ENCODE assay signal across 11 cellular contexts in the genomic region with DNA sequence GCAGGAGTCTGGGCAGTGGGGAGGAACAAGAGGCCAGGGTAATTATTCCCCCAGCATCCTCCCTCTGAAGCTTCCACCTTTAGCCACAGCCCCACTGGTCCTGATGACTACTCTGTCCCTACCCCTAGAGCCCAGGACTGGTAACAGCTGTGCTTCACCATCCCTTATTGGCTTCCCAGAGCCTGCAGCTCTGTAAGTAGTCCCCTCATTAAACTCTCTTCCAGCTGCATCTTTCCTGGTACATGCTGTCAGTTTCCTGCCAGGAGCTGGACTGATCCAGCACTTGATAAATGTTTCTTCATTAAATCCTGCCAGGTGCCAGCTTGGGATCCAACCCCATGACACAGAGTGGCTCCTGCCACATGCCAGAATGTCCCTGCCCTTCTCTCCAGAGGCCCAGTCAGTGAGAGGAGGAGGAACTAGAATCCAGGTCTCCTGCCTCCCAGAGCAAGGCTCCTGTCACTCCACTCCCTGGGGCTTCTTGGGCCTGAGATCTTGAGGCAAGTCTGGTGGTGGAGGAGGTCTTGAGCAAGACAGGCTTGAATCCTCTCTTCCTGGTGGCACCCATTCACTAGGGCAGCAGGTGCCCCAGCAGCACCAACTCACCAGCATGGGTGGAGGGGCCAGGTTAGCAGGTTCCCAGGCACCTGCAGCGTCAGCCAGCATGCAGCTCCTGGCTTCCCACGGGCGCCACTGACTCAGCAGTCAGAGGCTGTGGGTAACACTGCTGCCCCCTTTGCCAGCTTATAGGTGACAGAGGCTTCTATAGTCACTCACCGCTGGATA. TPM values are rescaled to one million over a fixed set of nuclear protein-coding genes. Genes with fewer than 3 reads are reported as not detected.
A peak's percentile ranks its signal among the peaks of the same experiment; 100 is the strongest.
DNase-seq lines count a peak whose midpoint lies in the region; ATAC-seq and TF ChIP-seq lines count a peak whose summit lies in the region.
"Had no signal": no experiment of that assay in that cellular context is flagged by ENCODE, and none has a peak within 500 bp of the region (broad histone marks: within the 10 kb centered on the region; RNA-seq: fewer than 3 reads in every experiment).

No MANE protein-coding gene starts in this region.

- no peak overlapping the region for H3K27ac ChIP-seq in GM23338 (ENCODE audit: low read depth)

- intact Hi-C loops in activated CD4-positive, alpha-beta memory T cell treated with anti-CD3 and anti-CD28 coated beads for 36 hours (cut with micrococcal nuclease): loop anchor here (2.0 kb wide), 1 partner anchor 37 kb away; no protein-coding TSS in a partner anchor
- intact Hi-C loops in lower leg skin (cut with DNase I; ENCODE audit: low total_unique reads): loop anchor here (2.0 to 5.0 kb wide), 2 partner anchors 37 to 122 kb away; no protein-coding TSS in a partner anchor

- POLR2A ChIA-PET in activated CD4-positive, alpha-beta memory T cell treated with anti-CD3 and anti-CD28 coated beads for 36 hours (lab: Charles Lee): interaction anchor here (0.6 to 1.6 kb wide), 2 partner anchors 150 to 870 kb away, joined by 3 read pairs; no protein-coding TSS in a partner anchor

- H3K4me1 Mint-ChIP-seq in GM23338: peaks cover 11% of the 10 kb centered on the region
- H3K4me1 Mint-ChIP-seq in activated CD4-positive, alpha-beta memory T cell treated with anti-CD3 and anti-CD28 coated beads for 36 hours (ENCODE audit: low read depth): no peaks in the 10 kb centered on the region

- no peaks in the 10 kb centered on the region; the same call in 1 of the 2 replicates for H4K20me1 ChIP-seq in GM23338 (replicated peaks; ENCODE audit: insufficient read depth)

- H3K9me3 Mint-ChIP-seq in GM23338: no peaks in the 10 kb centered on the region
- no peaks in the 10 kb centered on the region for H3K9me3 Mint-ChIP-seq in activated CD4-positive, alpha-beta memory T cell treated with anti-CD3 and anti-CD28 coated beads for 36 hours

- H3K27ac Mint-ChIP-seq in GM23338: peak overlapping the region; percentile 89
- H3K27ac Mint-ChIP-seq in activated CD4-positive, alpha-beta memory T cell treated with anti-CD3 and anti-CD28 coated beads for 36 hours: no peak overlapping the region

- no peaks in the 10 kb centered on the region for H3K27me3 ChIP-seq in GM23338 (ENCODE audit: insufficient read depth)

- H3K4me3 Mint-ChIP-seq in GM23338: no peak overlapping the region
- no peak overlapping the region for H3K4me3 Mint-ChIP-seq in activated CD4-positive, alpha-beta memory T cell treated with anti-CD3 and anti-CD28 coated beads for 36 hours

- no peak for TF ChIP-seq CTCF in GM23338 (conservative IDR thresholded peaks at IDR 0.05; ENCODE audit: low read depth in 2 of 2)
- no peak for TF ChIP-seq CTCF in lower leg skin (IDR thresholded peaks at IDR 0.05)

- H3K9me2 ChIP-seq in GM23338 (ENCODE audit: insufficient read depth): no peaks in the 10 kb centered on the region

- DNase-seq in GM23338 (ENCODE audit: low spot score) (peak; percentile 35), lower leg skin (ENCODE audit: low spot score in 2 of 2) (peak; percentile 19 to 70), NCI-H1048 (lab: John Stamatoyannopoulos, UW) (no peak)
- DNase-seq in activated CD4-positive, alpha-beta memory T cell treated with anti-CD3 and anti-CD28 coated beads for 36 hours: peak; percentile 5
- DNase-seq: activated CD4-positive, CD25-positive, alpha-beta regulatory T cell; DMS153; Kasumi-1; mesendoderm; stimulated activated CD4-positive, alpha-beta T cell treated with anti-CD3 and anti-CD28 coated beads, Interleukin-15, amount 100 ng/mL, for 24 hours had no signal

- peaks cover 43% of the 10 kb centered on the region for H3K36me3 Mint-ChIP-seq in GM23338 (ENCODE audit: low read depth)
- H3K36me3 Mint-ChIP-seq in activated CD4-positive, alpha-beta memory T cell treated with anti-CD3 and anti-CD28 coated beads for 36 hours: no peaks in the 10 kb centered on the region

- 42 to 51% methylated on average over 4 of the region's 4 CpGs for WGBS in lower leg skin, 2 donors

- no peak overlapping the region for H2AFZ ChIP-seq in GM23338

- no peak overlapping the region for H3K4me2 ChIP-seq in GM23338

- no peaks in the 10 kb centered on the region; the same call in 1 of the 2 replicates for H3F3A ChIP-seq in GM23338 (replicated peaks; ENCODE audit: low read depth)

- no peak overlapping the region for H3K4me3 ChIP-seq in GM23338
- H3K4me3 ChIP-seq in lower leg skin (ENCODE audit: low read depth, poor library complexity, severe bottlenecking): no peak overlapping the region

- H3K79me2 ChIP-seq in GM23338 (replicated peaks; ENCODE audit: insufficient read depth): no peaks in the 10 kb centered on the region

- CTCF ChIA-PET in activated CD4-positive, alpha-beta memory T cell treated with anti-CD3 and anti-CD28 coated beads for 36 hours (lab: Charles Lee): interaction anchor here (0.9 to 8.0 kb wide), 21 partner anchors 8 to 286 kb away, joined by 3 to 290 read pairs (median 6); a partner anchor contains a TSS

- peak; percentile 54 for ATAC-seq in GM23338
- ATAC-seq in GM21447 (IDR thresholded peaks at IDR 0.05; ENCODE audit: unreplicated experiment): no peak
- no peak for ATAC-seq in HG03520 (IDR thresholded peaks at IDR 0.05; ENCODE audit: unreplicated experiment)

- peaks cover 7% of the 10 kb centered on the region for H3K27me3 Mint-ChIP-seq in GM23338 (ENCODE audit: insufficient read depth, low read depth, poor library complexity)
- peaks cover 1% of the 10 kb centered on the region for H3K27me3 Mint-ChIP-seq in activated CD4-positive, alpha-beta memory T cell treated with anti-CD3 and anti-CD28 coated beads for 36 hours

- no peaks in the 10 kb centered on the region for H3K4me1 ChIP-seq in GM23338 (ENCODE audit: insufficient read depth)

- no peak for TF ChIP-seq POLR2A in lower leg skin (IDR thresholded peaks at IDR 0.05)

- peaks cover 3% of the 10 kb centered on the region; the same call in 1 of the 2 replicates for H3K36me3 ChIP-seq in GM23338 (ENCODE audit: insufficient read depth)

TF ChIP-seq in GM23338, 12 proteins besides CTCF, POLR2A, EP300 and RAD21 (continues in another document):
- no peak for TF ChIP-seq STAT1 (IDR thresholded peaks at IDR 0.05; ENCODE audit: unreplicated experiment)

RNA-seq across cellular contexts. Expression of a gene that starts 27.6 kb away (rescaled TPM):
- total RNA-seq in GM23338 (2014; rRNA removed; shearing (Covaris generic)): not detected in 2 replicates
- 0.21 and 0.73 TPM in 2 replicates for polyA plus RNA-seq in GM23338 (2016; fragmentation: Nextera tagmentation; extraction: Ambion mirVana)
- total RNA-seq in activated CD4-positive, alpha-beta memory T cell treated with anti-CD3 and anti-CD28 coated beads for 36 hours: not detected
- not detected for total RNA-seq in lower leg skin

RNA-seq across cellular contexts. Expression of a gene that starts 30.3 kb away (rescaled TPM):
- 144 and 164 TPM in 2 replicates for total RNA-seq in GM23338 (2014; rRNA removed; shearing (Covaris generic))
- 49.0 and 49.3 TPM in 2 replicates for polyA plus RNA-seq in GM23338 (2016; fragmentation: Nextera tagmentation; extraction: Ambion mirVana)
- 1 to 10 TPM; 3.2 to 3.8 TPM for total RNA-seq in activated CD4-positive, alpha-beta memory T cell treated with anti-CD3 and anti-CD28 coated beads for 36 hours
- total RNA-seq in lower leg skin: 100 to 1,000 TPM; 111 to 227 (median 145) TPM

RNA-seq across cellular contexts. Expression of a gene that starts 40.3 kb away (rescaled TPM):
- 24.1 and 28.9 TPM in 2 replicates for total RNA-seq in GM23338 (2014; rRNA removed; shearing (Covaris generic))
- polyA plus RNA-seq in GM23338 (2016; fragmentation: Nextera tagmentation; extraction: Ambion mirVana): 20.8 and 22.2 TPM in 2 replicates
- total RNA-seq in activated CD4-positive, alpha-beta memory T cell treated with anti-CD3 and anti-CD28 coated beads for 36 hours: 10 to 100 TPM; 24.3 to 24.4 TPM
- 10 to 100 TPM in 3 of 4 donors, 1 to 10 TPM in 1; 6.7 to 17.1 (median 11.6) TPM for total RNA-seq in lower leg skin

RNA-seq across cellular contexts. Expression of a gene that starts 40.5 kb away (rescaled TPM):
- 362 and 419 TPM in 2 replicates for total RNA-seq in GM23338 (2014; rRNA removed; shearing (Covaris generic))
- polyA plus RNA-seq in GM23338 (2016; fragmentation: Nextera tagmentation; extraction: Ambion mirVana): 2,089 and 2,333 TPM in 2 replicates
- 100 to 1,000 TPM; 318 to 323 TPM for total RNA-seq in activated CD4-positive, alpha-beta memory T cell treated with anti-CD3 and anti-CD28 coated beads for 36 hours
- total RNA-seq in lower leg skin: 100 to 1,000 TPM; 173 to 271 (median 250) TPM

RNA-seq across cellular contexts. Expression of a gene that starts 47.0 kb away (rescaled TPM):
- total RNA-seq in GM23338 (2014; rRNA removed; shearing (Covaris generic)): 17.3 and 17.6 TPM in 2 replicates
- polyA plus RNA-seq in GM23338 (2016; fragmentation: Nextera tagmentation; extraction: Ambion mirVana): 5.8 and 6.1 TPM in 2 replicates
- total RNA-seq in activated CD4-positive, alpha-beta memory T cell treated with anti-CD3 and anti-CD28 coated beads for 36 hours: 10 to 100 TPM; 13.8 to 14.5 TPM
- 10 to 100 TPM in 2 of 4 donors, 1 to 10 TPM in 2; 5.6 to 14.1 (median 9.3) TPM for total RNA-seq in lower leg skin

Comparison
In these comparisons a context has a peak if more than half of its experiments do, and no peak if none do; other contexts are left out.
1. RNA of a gene that starts 30.3 kb away (total RNA-seq): 111 to 227 TPM in lower leg skin and 144 to 164 TPM in GM23338; 3.2 to 3.8 TPM in activated CD4-positive, alpha-beta memory T cell treated with anti-CD3 and anti-CD28 coated beads for 36 hours; every median in the first group is over 10 times any median in the second.